8 cellular contexts compared by ENCODE assay signal in genomic region chr1:32965251-32965643, GRCh38. TPM values are rescaled to one million over a fixed set of nuclear protein-coding genes. Genes with fewer than 3 reads are reported as not detected.
DNase-seq lines count a peak whose midpoint lies in the region; ATAC-seq and TF ChIP-seq lines count a peak whose summit lies in the region.

No MANE protein-coding gene starts in this region.

- H3K9me2 ChIP-seq in MM.1S (replicated peaks; ENCODE audit: insufficient read depth, low read length) = no peaks in the 10 kb centered on the region
- H3K9me2 ChIP-seq in neural cell (ENCODE audit: insufficient read depth, low read length) = no peaks in the 10 kb centered on the region

- H3K4me1 Mint-ChIP-seq in CD14-positive monocyte = peaks cover 47% of the 10 kb centered on the region

- H2AFZ ChIP-seq in MM.1S (ENCODE audit: low read length) (peak overlapping the region; percentile 71), neural cell (ENCODE audit: low read depth, low read length) (peak overlapping the region; percentile 37)

- H3K4me2 ChIP-seq in MM.1S (ENCODE audit: low read depth, low read length) (peak overlapping the region; percentile 61), neural cell (ENCODE audit: low read length) (peak overlapping the region; percentile 69)

- H3K27ac Mint-ChIP-seq in CD14-positive monocyte = peak overlapping the region; percentile 84 to 98 (median 91)

- peak overlapping the region; percentile 25; the same call in 1 of the 2 replicates for H3K27ac ChIP-seq in MM.1S (ENCODE audit: low read length)
- H3K27ac ChIP-seq in colonic mucosa = peak overlapping the region; percentile 84
- H3K27ac ChIP-seq in neural cell (ENCODE audit: low read length) = peak overlapping the region; percentile 85

- H3K4me3 ChIP-seq in MM.1S (ENCODE audit: low read length) (peak overlapping the region; percentile 54), colonic mucosa (peak overlapping the region; percentile 67), neural cell (ENCODE audit: low read length) (peak overlapping the region; percentile 61)

- peaks cover 3 to 5% of the 10 kb centered on the region in 2 donors for H3K36me3 Mint-ChIP-seq in CD14-positive monocyte

- H3K4me1 ChIP-seq in MM.1S (ENCODE audit: low read length) = peaks cover 16% of the 10 kb centered on the region; the same call in 1 of the 2 replicates
- peaks cover 7% of the 10 kb centered on the region for H3K4me1 ChIP-seq in colonic mucosa

- intact Hi-C loops in CD14-positive monocyte (cut with micrococcal nuclease) (loop anchor here in 1 of 2 donors (5.0 kb wide), 1 partner anchor 42 kb away; no protein-coding TSS in a partner anchor), colonic mucosa (cut with DNase I) (no loop called here)

- H3K79me2 ChIP-seq in MM.1S (ENCODE audit: low read length) = peaks cover 32% of the 10 kb centered on the region
- peaks cover 30% of the 10 kb centered on the region for H3K79me2 ChIP-seq in neural cell (replicated peaks; ENCODE audit: insufficient read depth, low read length)

- ATAC-seq in GM19452 (IDR thresholded peaks at IDR 0.05; ENCODE audit: unreplicated experiment) (no peak), GM21447 (IDR thresholded peaks at IDR 0.05; ENCODE audit: unreplicated experiment) (no peak), HG03565 (IDR thresholded peaks at IDR 0.05; ENCODE audit: unreplicated experiment) (no peak), GM21576 (IDR thresholded peaks at IDR 0.05; ENCODE audit: unreplicated experiment) (no peak)

- no peak for TF ChIP-seq CTCF in CD14-positive monocyte (IDR thresholded peaks at IDR 0.05)
- TF ChIP-seq CTCF in MM.1S (IDR thresholded peaks at IDR 0.05; ENCODE audit: low read length) = no peak
- TF ChIP-seq CTCF in colonic mucosa (IDR thresholded peaks at IDR 0.05) = no peak
- TF ChIP-seq CTCF in neural cell (IDR thresholded peaks at IDR 0.05; ENCODE audit: poor library complexity, severe bottlenecking) = no peak

- DNase-seq in CD14-positive monocyte (ENCODE audit: low spot score) = no peak
- DNase-seq in MM.1S = no peak
- no peak for DNase-seq in colonic mucosa

- H3F3A ChIP-seq in MM.1S (ENCODE audit: insufficient read depth, low read length) = peaks cover 14% of the 10 kb centered on the region
- H3F3A ChIP-seq in neural cell (ENCODE audit: insufficient read depth, low read length, poor library complexity, severe bottlenecking) = no peaks in the 10 kb centered on the region

- TF ChIP-seq RAD21 in neural cell (conservative IDR thresholded peaks at IDR 0.05) = no peak

- peak overlapping the region; percentile 76 to 84 for H3K4me3 Mint-ChIP-seq in CD14-positive monocyte

- peaks cover 0 to 2% (median 0%) of the 10 kb centered on the region in 7 donors for H3K9me3 Mint-ChIP-seq in CD14-positive monocyte

- no peak for TF ChIP-seq EP300 in neural cell (conservative IDR thresholded peaks at IDR 0.05; ENCODE audit: poor library complexity, severe bottlenecking)

- peaks cover 0 to 5% (median 0%) of the 10 kb centered on the region in 3 donors for H3K27me3 Mint-ChIP-seq in CD14-positive monocyte (ENCODE audit: low read depth in 3 of 3)

- no peak overlapping the region for H3K9ac ChIP-seq in MM.1S (ENCODE audit: low read length)
- peak overlapping the region in 1 of 2 donors; percentile 34 for H3K9ac ChIP-seq in colonic mucosa (ENCODE audit: low read depth in 2 of 2, low read length in 2 of 2)
- H3K9ac ChIP-seq in neural cell (ENCODE audit: low read length) = peak overlapping the region; percentile 76

- H3K36me3 ChIP-seq in MM.1S (replicated peaks; ENCODE audit: insufficient read depth, low read length) (no peaks in the 10 kb centered on the region), colonic mucosa (no peaks in the 10 kb centered on the region), neural cell (ENCODE audit: insufficient read depth, low read length) (no peaks in the 10 kb centered on the region)

- H3K27me3 ChIP-seq in MM.1S (replicated peaks; ENCODE audit: insufficient read depth, low read length) (no peaks in the 10 kb centered on the region), colonic mucosa (no peaks in the 10 kb centered on the region), neural cell (ENCODE audit: insufficient read depth, low read depth, low read length) (no peaks in the 10 kb centered on the region)

- no peaks in the 10 kb centered on the region for H4K20me1 ChIP-seq in MM.1S (ENCODE audit: insufficient read depth, low read length)
- H4K20me1 ChIP-seq in neural cell (ENCODE audit: insufficient read depth) = peaks cover 1% of the 10 kb centered on the region

- H3K9me3 ChIP-seq in MM.1S (replicated peaks; ENCODE audit: insufficient read depth, low read length) (no peaks in the 10 kb centered on the region), colonic mucosa (no peaks in the 10 kb centered on the region), neural cell (ENCODE audit: low read length) (no peaks in the 10 kb centered on the region)

TF ChIP-seq in neural cell, 6 proteins besides CTCF, POLR2A, EP300 and RAD21:
- TF ChIP-seq SMC3 (conservative IDR thresholded peaks at IDR 0.05; ENCODE audit: poor library complexity) = no peak
TF ChIP-seq in neural cell: peak in this region for 0.

RNA-seq across cellular contexts. Expression of gene RNF19B, which starts 0.6 kb away (rescaled TPM):
- polyA plus RNA-seq in CD14-positive monocyte = 1 to 10 TPM; 4.1 to 5.8 TPM
- total RNA-seq in colonic mucosa = 100 to 1,000 TPM in 1 of 2 donors, 10 to 100 TPM in 1; 44.4 to 106 TPM
- 22.1 and 30.8 TPM in 2 replicates for polyA plus RNA-seq in neural cell
- 46.0 and 46.3 TPM in 2 replicates for polyA minus RNA-seq in neural cell

Comparison
In these comparisons a context has a peak if more than half of its experiments do, and no peak if none do; other contexts are left out.
1. H3K27ac ChIP-seq: peak in every context shown above with its lines; median percentile 85 in neural cell; 84 in colonic mucosa; 25 in MM.1S.